Comparison of ENCODE assay signal across 1 cellular context in genomic region chr3:138114988-138115971, GRCh38.
A peak's percentile ranks its signal among the peaks of the same experiment; 100 is the strongest.
TF ChIP-seq lines count a peak whose summit lies in the region.

Gene DZIP1L, minus strand, starts transcription at chr3:138115608. Its CDS starts 11,637 bp downstream, at chr3:138103971.

TF ChIP-seq in WTC11, 78 proteins besides CTCF, POLR2A, EP300 and RAD21 (continued from another document):
- TF ChIP-seq FOXP4 (CRISPR knock-in tag; IDR thresholded peaks at IDR 0.05) = peak; percentile 57
- TF ChIP-seq ETV6 (CRISPR knock-in tag; IDR thresholded peaks at IDR 0.05) = peak; percentile 54; the same call in 1 of the 2 replicates
- TF ChIP-seq ATF3 (CRISPR knock-in tag; conservative IDR thresholded peaks at IDR 0.05) = no peak
